In the genomic region with DNA sequence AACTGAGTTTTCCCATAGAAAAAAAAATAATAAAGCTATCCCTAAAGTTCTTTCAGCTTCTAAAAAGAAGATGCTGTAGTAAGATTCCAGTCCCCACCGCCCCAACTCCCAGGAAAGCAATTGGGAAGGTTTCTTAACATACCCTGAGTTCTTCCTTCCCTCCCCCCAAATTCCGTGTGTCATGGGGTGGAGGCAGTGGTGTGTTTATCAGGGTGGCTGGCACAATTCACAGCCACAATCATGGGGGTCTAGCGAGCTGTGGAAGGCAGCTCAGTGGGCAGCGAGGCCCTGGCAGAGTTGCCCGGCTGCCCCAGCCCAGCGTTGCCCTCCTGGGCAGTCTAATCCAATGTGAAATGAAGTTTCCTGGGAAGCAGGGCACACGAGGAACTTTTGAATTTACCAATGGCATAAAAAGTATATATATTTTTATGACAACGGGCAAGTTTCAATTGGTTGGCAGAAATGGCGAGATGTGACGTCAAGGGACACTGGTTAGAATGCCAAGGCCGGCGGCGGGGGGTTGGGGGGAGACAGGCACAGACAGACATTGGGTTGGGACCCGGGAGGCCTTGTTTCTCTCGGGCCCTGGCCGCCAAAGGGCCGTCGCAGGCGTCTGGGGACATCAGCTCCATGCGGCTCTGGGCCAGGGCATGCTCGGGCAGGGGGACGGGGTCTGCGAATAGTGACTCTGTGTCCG, we compare ENCODE assay signal across 8 cellular contexts.
A peak's percentile ranks its signal among the peaks of the same experiment; 100 is the strongest.
DNase-seq lines count a peak whose midpoint lies in the region; ATAC-seq, FAIRE-seq and TF ChIP-seq lines count a peak whose summit lies in the region.

No MANE protein-coding gene starts in this region.

- no peak for TF ChIP-seq RAD21 in GM12878 (IDR thresholded peaks at IDR 0.05; ENCODE audit: insufficient read depth, low read depth, low read length)

- peak overlapping the region; percentile 79 for H3K4me2 ChIP-seq in GM12878 (ENCODE audit: control insufficient read depth, insufficient read depth)
- H3K4me2 ChIP-seq in skeletal muscle satellite cell (ENCODE audit: low read length): peak overlapping the region; percentile 86

- peak overlapping the region; percentile 46 for H2AFZ ChIP-seq in GM12878 (ENCODE audit: control insufficient read depth, low read depth, low read length)

- H3K4me3 ChIP-seq in HUES64 (ENCODE audit: low read length) (peak overlapping the region; percentile 54), GM12878 (peak overlapping the region; percentile 73), iPS-18a (ENCODE audit: low read length) (peak overlapping the region; percentile 67), skeletal muscle satellite cell (ENCODE audit: low read length) (peak overlapping the region; percentile 77)

- no peak for TF ChIP-seq EP300 in GM12878 (IDR thresholded peaks at IDR 0.05; ENCODE audit: borderline replicate concordance in 1 of 2, control insufficient read depth in 1 of 2, low read depth in 2 of 2, low read length in 2 of 2)

- H3K36me3 ChIP-seq in HUES64 (ENCODE audit: insufficient read depth, low read length) (no peaks in the 10 kb centered on the region), GM12878 (ENCODE audit: control insufficient read depth in 2 of 2, insufficient read depth in 2 of 2, low read length in 1 of 2) (no peaks in the 10 kb centered on the region), iPS-18a (ENCODE audit: control insufficient read depth, low read depth, low read length) (no peaks in the 10 kb centered on the region), skeletal muscle satellite cell (ENCODE audit: insufficient read depth, low read length) (peaks cover 25% of the 10 kb centered on the region)

- H3K9me3 Mint-ChIP-seq in Calu3 (ENCODE audit: low read depth, unreplicated experiment): no peaks in the 10 kb centered on the region

- H4K20me1 ChIP-seq in GM12878 (ENCODE audit: control insufficient read depth, insufficient read depth): no peaks in the 10 kb centered on the region

- DNase-seq in Calu3: peak; percentile 95
- DNase-seq in RPMI7951 (ENCODE audit: low read depth): peak; percentile 89
- no peak for DNase-seq in GM12878 (ENCODE audit: low read depth, low spot score)
- DNase-seq in NCI-H82 treated with DMSO at 0.1 percent for 48 hours (lab: John Stamatoyannopoulos, UW; ENCODE audit: unreplicated experiment): no peak

- intact Hi-C loops in Calu3 (cut with micrococcal nuclease; ENCODE audit: unreplicated experiment) (no loop called here), GM12878 (cut with micrococcal nuclease; ENCODE audit: unreplicated experiment) (no loop called here)

- RAD21 ChIA-PET in GM12878 (lab: Charles Lee; ENCODE audit: unreplicated experiment): no interaction called here

- no peaks in the 10 kb centered on the region for H3K9me3 ChIP-seq in HUES64 (ENCODE audit: insufficient read depth, low read depth, low read length)
- no peaks in the 10 kb centered on the region for H3K9me3 ChIP-seq in GM12878 (replicated peaks; ENCODE audit: control insufficient read depth, insufficient read depth, low read length)
- H3K9me3 ChIP-seq in iPS-18a (ENCODE audit: control insufficient read depth, low read depth, low read length): no peaks in the 10 kb centered on the region
- H3K9me3 ChIP-seq in skeletal muscle satellite cell (replicated peaks; ENCODE audit: low read length): no peaks in the 10 kb centered on the region

- in situ Hi-C loops in GM12878 (cut with MboI): no loop called here

- TF ChIP-seq CTCF in Calu3 (IDR thresholded peaks at IDR 0.05; ENCODE audit: unreplicated experiment) (no peak), GM12878 (IDR thresholded peaks at IDR 0.05 in 2 of 3, conservative IDR thresholded peaks at IDR 0.05 in 1 of 3; ENCODE audit: control insufficient read depth in 2 of 3, extremely low read depth in 1 of 3, insufficient read depth in 1 of 3, low read depth in 3 of 3, low read length in 3 of 3) (no peak)

- peaks cover 84% of the 10 kb centered on the region for H3K36me3 Mint-ChIP-seq in Calu3 (ENCODE audit: insufficient read depth, unreplicated experiment)

- H3K4me3 Mint-ChIP-seq in Calu3 (ENCODE audit: low read depth, unreplicated experiment): peak overlapping the region; percentile 71

- TF ChIP-seq POLR2A in GM12878 (IDR thresholded peaks at IDR 0.05; ENCODE audit: low read depth, low read length): peak; percentile 62; the same call in 1 of the 2 replicates

- no peak for FAIRE-seq in GM12878 (lab: Jason Lieb, UNC)

- peaks cover 16% of the 10 kb centered on the region for H3K4me1 Mint-ChIP-seq in Calu3 (ENCODE audit: low read depth, unreplicated experiment)

- SMC1A ChIA-PET in GM12878 (lab: Charles Lee; ENCODE audit: uncharacterized antibody, unreplicated experiment): no interaction called here

- H3K79me2 ChIP-seq in GM12878 (ENCODE audit: control insufficient read depth, insufficient read depth, low read length): peaks cover 35% of the 10 kb centered on the region

- no peaks in the 10 kb centered on the region for H3K4me1 ChIP-seq in HUES64 (ENCODE audit: insufficient read depth, low read length)
- peaks cover 6% of the 10 kb centered on the region for H3K4me1 ChIP-seq in GM12878 (ENCODE audit: control insufficient read depth, insufficient read depth, low read length)
- H3K4me1 ChIP-seq in iPS-18a (ENCODE audit: control insufficient read depth, low read depth, low read length): no peaks in the 10 kb centered on the region
- peaks cover 32% of the 10 kb centered on the region for H3K4me1 ChIP-seq in skeletal muscle satellite cell (ENCODE audit: control insufficient read depth, insufficient read depth, low read length)

- BruUV-seq in Calu3 (replicated peaks; lab: Mats Ljungman, UMichigan): no TSS peak
- BruUV-seq in GM12878 (replicated peaks; lab: Mats Ljungman, UMichigan): no TSS peak

- peak overlapping the region; percentile 93 for H3K27ac Mint-ChIP-seq in Calu3 (ENCODE audit: unreplicated experiment)

- POLR2A ChIA-PET in GM12878 (lab: Charles Lee): no interaction called here

- ATAC-seq in GM12878 (no peak), GM21447 (IDR thresholded peaks at IDR 0.05; ENCODE audit: unreplicated experiment) (no peak)

- CTCF ChIA-PET in Calu3 (lab: Charles Lee) (interaction anchor here (0.6 to 2.4 kb wide), 2 partner anchors 34 to 63 kb away, joined by 4 to 15 read pairs; no protein-coding TSS in a partner anchor), GM12878 (lab: Yijun Ruan, JAX) (interaction anchor here (0.9 kb wide), 1 partner anchor 63 kb away, joined by 3 read pairs; no protein-coding TSS in a partner anchor)

- H3K27me3 ChIP-seq in HUES64 (ENCODE audit: insufficient read depth, low read length): peaks cover 96% of the 10 kb centered on the region
- peaks cover 0 to 3% of the 10 kb centered on the region in 2 experiments; a peak in 2 of 4 replicates for H3K27me3 ChIP-seq in GM12878 (replicated peaks in 1 of 2; ENCODE audit: control insufficient read depth in 2 of 2, insufficient read depth in 2 of 2, low read length in 1 of 2)
- H3K27me3 ChIP-seq in iPS-18a (ENCODE audit: control insufficient read depth, insufficient read depth, low read length): peaks cover 72% of the 10 kb centered on the region
- H3K27me3 ChIP-seq in skeletal muscle satellite cell (ENCODE audit: control insufficient read depth, insufficient read depth, low read length): no peaks in the 10 kb centered on the region

- no peak overlapping the region for H3K27ac ChIP-seq in HUES64 (ENCODE audit: low read depth, low read length)
- peak overlapping the region; percentile 77 for H3K27ac ChIP-seq in GM12878 (ENCODE audit: control insufficient read depth, insufficient read depth)
- no peak overlapping the region for H3K27ac ChIP-seq in iPS-18a (ENCODE audit: low read length)

- H3K27me3 Mint-ChIP-seq in Calu3 (ENCODE audit: unreplicated experiment): no peaks in the 10 kb centered on the region

- 47% methylated on average over 23 of the region's 24 CpGs for WGBS in HUES64
- WGBS in GM12878 (ENCODE audit: insufficient coverage, insufficient replicate concordance, low lambda C conversion rate, missing lambda C conversion rate): 7% methylated on average over 24 of the region's 24 CpGs

- peak overlapping the region; percentile 21; the same call in 1 of the 2 replicates for H3K9ac ChIP-seq in HUES64 (ENCODE audit: low read depth, low read length)
- H3K9ac ChIP-seq in GM12878 (ENCODE audit: control insufficient read depth, insufficient read depth, low read length): peak overlapping the region; percentile 78
- H3K9ac ChIP-seq in iPS-18a (ENCODE audit: low read length): no peak overlapping the region
- peak overlapping the region; percentile 95 for H3K9ac ChIP-seq in skeletal muscle satellite cell (ENCODE audit: low read depth, low read length)

TF ChIP-seq in GM12878, 131 proteins besides CTCF, POLR2A, EP300 and RAD21:
- TF ChIP-seq CREB1 (IDR thresholded peaks at IDR 0.05; ENCODE audit: low read depth): peak; percentile 60
- TF ChIP-seq CREM (IDR thresholded peaks at IDR 0.05; ENCODE audit: low read depth): peak; percentile 27
- no peak for TF ChIP-seq IKZF1 (conservative IDR thresholded peaks at IDR 0.05)
- TF ChIP-seq HDGF (IDR thresholded peaks at IDR 0.05): no peak

Comparison
In these comparisons a context has a peak if more than half of its experiments do, and no peak if none do; other contexts are left out.
1. DNase-seq: peak in Calu3 (single experiment) and RPMI7951 (single experiment); none in GM12878 (single experiment) and NCI-H82 treated with DMSO at 0.1 percent for 48 hours (single experiment).
2. Peak in every context shown above with its lines, with median percentiles within 50 percentile points of each other: H3K4me3 ChIP-seq.